13 cellular contexts compared by ENCODE assay signal in genomic region chr15:47293763-47294162, GRCh38.
DNase-seq lines count a peak whose midpoint lies in the region; ATAC-seq and TF ChIP-seq lines count a peak whose summit lies in the region.
"Had no signal": no experiment of that assay in that cellular context is flagged by ENCODE, and none has a peak within 500 bp of the region (broad histone marks: within the 10 kb centered on the region; RNA-seq: fewer than 3 reads in every experiment).

No MANE protein-coding gene starts in this region.

- DNase-seq in A673 (ENCODE audit: low spot score) (peak; percentile 75), RWPE2 (ENCODE audit: low spot score) (no peak), foreskin melanocyte (peak; percentile 93), ovary (peak; percentile 68 to 83 (median 80)), NCI-H69 (lab: John Stamatoyannopoulos, UW) (no peak)
- DNase-seq: NCI-H2081 treated with DMSO at 0.1 percent for 48 hours; stimulated activated CD4-positive, alpha-beta T cell treated with anti-CD3 and anti-CD28 coated beads, Interleukin-12 subunit alpha, Interleukin-12 subunit beta, amount 100 ng/mL, for 4 hours had no signal

- no TSS peak for BruUV-seq in A673 (replicated peaks; lab: Mats Ljungman, UMichigan)

- H3K36me3 ChIP-seq in A673 (ENCODE audit: insufficient read depth, low read length, poor library complexity, severe bottlenecking) = no peaks in the 10 kb centered on the region
- H3K36me3 ChIP-seq in RWPE2 (ENCODE audit: low read depth) = no peaks in the 10 kb centered on the region
- H3K36me3 ChIP-seq in ovary = no peaks in the 10 kb centered on the region
- H3K36me3 ChIP-seq: BLaER1 had no signal

- H3K4me1 ChIP-seq in A673 (ENCODE audit: insufficient read depth, low read length, poor library complexity, severe bottlenecking) (peaks cover 68% of the 10 kb centered on the region), RWPE2 (ENCODE audit: insufficient read depth, poor library complexity, severe bottlenecking) (no peaks in the 10 kb centered on the region), ovary (ENCODE audit: insufficient read depth) (peaks cover 4% of the 10 kb centered on the region)
- H3K4me1 ChIP-seq: BLaER1 had no signal

- no peak for TF ChIP-seq EP300 in ovary (IDR thresholded peaks at IDR 0.05)

- 5 to 10% (median 6%) methylated on average over 4 of the region's 4 CpGs for WGBS in ovary, 3 donors

- POLR2A ChIA-PET in A673 (lab: Charles Lee; ENCODE audit: low non-redundant PET) = no interaction called here

- TF ChIP-seq POLR2A in ovary (IDR thresholded peaks at IDR 0.05) = no peak

- no peak overlapping the region for H3K4me3 ChIP-seq in A673 (ENCODE audit: low read depth, low read length, poor library complexity, severe bottlenecking)
- no peak overlapping the region for H3K4me3 ChIP-seq in RWPE2 (ENCODE audit: severe bottlenecking)
- no peak overlapping the region for H3K4me3 ChIP-seq in ovary
- H3K4me3 ChIP-seq: BLaER1, coronary artery had no signal

- peak overlapping the region; percentile 72 for H3K27ac ChIP-seq in A673 (ENCODE audit: low read depth, low read length, poor library complexity, severe bottlenecking)
- no peak overlapping the region for H3K27ac ChIP-seq in RWPE2 (ENCODE audit: poor library complexity, severe bottlenecking)
- H3K27ac ChIP-seq in ovary = peak overlapping the region in 1 of 2 donors; percentile 48
- H3K27ac ChIP-seq: BLaER1, HL-60 had no signal

- ATAC-seq in RWPE2 (ENCODE audit: low read depth) (peak; percentile 23; the same call in 1 of the 3 replicates), GM18520 (IDR thresholded peaks at IDR 0.05; ENCODE audit: unreplicated experiment) (no peak), HG02759 (IDR thresholded peaks at IDR 0.05; ENCODE audit: unreplicated experiment) (no peak), GM19463 (IDR thresholded peaks at IDR 0.05; ENCODE audit: unreplicated experiment) (no peak)

- CTCF ChIA-PET in A673 (lab: Charles Lee) = no interaction called here

- H3K27me3 ChIP-seq in A673 (replicated peaks; ENCODE audit: insufficient read depth, low read depth, low read length, poor library complexity) = no peaks in the 10 kb centered on the region
- H3K27me3 ChIP-seq in RWPE2 (ENCODE audit: insufficient read depth, poor library complexity, severe bottlenecking) = peaks cover 4% of the 10 kb centered on the region
- no peaks in the 10 kb centered on the region for H3K27me3 ChIP-seq in ovary
- H3K27me3 ChIP-seq: BLaER1 had no signal

- intact Hi-C loops in A673 (cut with micrococcal nuclease; ENCODE audit: unreplicated experiment) (no loop called here), ovary (cut with DNase I) (no loop called here)

- TF ChIP-seq CTCF in A673 (conservative IDR thresholded peaks at IDR 0.05; ENCODE audit: low read depth, low read length) (no peak), RWPE2 (IDR thresholded peaks at IDR 0.05; ENCODE audit: poor library complexity, severe bottlenecking) (no peak), ovary (IDR thresholded peaks at IDR 0.05) (no peak)

- H3K9me3 ChIP-seq in A673 (ENCODE audit: low read depth, low read length, poor library complexity, severe bottlenecking) (no peaks in the 10 kb centered on the region), RWPE2 (ENCODE audit: severe bottlenecking) (no peaks in the 10 kb centered on the region), ovary (peaks cover 0 to 3% of the 10 kb centered on the region in 2 donors)
- H3K9me3 ChIP-seq: BLaER1 had no signal

Comparison
In these comparisons a context has a peak if more than half of its experiments do, and no peak if none do; other contexts are left out.
1. DNase-seq: peak in A673 (single experiment), foreskin melanocyte (single experiment) and ovary (5 of 5); none in RWPE2 (single experiment) and NCI-H69 (single experiment).